In genomic region chr2:192535956-192536685, GRCh38 we compare ENCODE assay signal across 18 cellular contexts.
A peak's percentile ranks its signal among the peaks of the same experiment; 100 is the strongest.
DNase-seq lines count a peak whose midpoint lies in the region; FAIRE-seq and TF ChIP-seq lines count a peak whose summit lies in the region.
"Had no signal": no experiment of that assay in that cellular context is flagged by ENCODE, and none has a peak within 500 bp of the region (broad histone marks: within the 10 kb centered on the region; RNA-seq: fewer than 3 reads in every experiment).

No MANE protein-coding gene starts in this region.

- TF ChIP-seq CTCF in D721Med (IDR thresholded peaks at IDR 0.05; ENCODE audit: insufficient read depth, missing control alignments) (no peak), fibroblast of lung (conservative IDR thresholded peaks at IDR 0.05 in 1 of 2, IDR thresholded peaks at IDR 0.05 in 1 of 2; ENCODE audit: low read depth in 1 of 2, low read length in 2 of 2) (no peak), retinal pigment epithelial cell (conservative IDR thresholded peaks at IDR 0.05; ENCODE audit: low read depth, low read length) (no peak), RWPE1 (conservative IDR thresholded peaks at IDR 0.05; ENCODE audit: low read depth) (no peak), colonic mucosa (IDR thresholded peaks at IDR 0.05) (no peak)

- no peak overlapping the region for H3K4me3 ChIP-seq in fibroblast of lung (replicated peaks in 1 of 4; ENCODE audit: control extremely low read depth in 1 of 4, insufficient read depth in 1 of 4, low read depth in 3 of 4, low read length in 4 of 4)
- H3K4me3 ChIP-seq in retinal pigment epithelial cell (ENCODE audit: low read length) = no peak overlapping the region
- no peak overlapping the region for H3K4me3 ChIP-seq in colonic mucosa
- H3K4me3 ChIP-seq: MG63 had no signal

- H3K9me3 ChIP-seq in fibroblast of lung (ENCODE audit: control insufficient read depth, insufficient read depth, low read depth, low read length) = no peaks in the 10 kb centered on the region
- H3K9me3 ChIP-seq in colonic mucosa = no peaks in the 10 kb centered on the region
- H3K9me3 ChIP-seq: MG63 had no signal

- H3K9ac ChIP-seq in fibroblast of lung (ENCODE audit: insufficient read depth, low read length) = no peak overlapping the region
- no peak overlapping the region for H3K9ac ChIP-seq in colonic mucosa (ENCODE audit: low read depth in 2 of 2, low read length in 2 of 2)

- H3K4me1 ChIP-seq in fibroblast of lung (ENCODE audit: control insufficient read depth, extremely low read depth, insufficient read depth, low read length) = no peaks in the 10 kb centered on the region
- H3K4me1 ChIP-seq in colonic mucosa = no peaks in the 10 kb centered on the region

- CTCF ChIA-PET in RWPE1 (lab: Yijun Ruan, JAX) = no interaction called here

- H3K27ac ChIP-seq in fibroblast of lung (ENCODE audit: insufficient read depth, low read length) (no peak overlapping the region), RWPE1 (no peak overlapping the region), colonic mucosa (no peak overlapping the region)
- H3K27ac ChIP-seq: C4-2B had no signal

- DNase-seq in D721Med (ENCODE audit: insufficient read length, low spot score) (no peak), NCI-H82 (lab: John Stamatoyannopoulos, UW) (peak; percentile 73), fibroblast of lung (ENCODE audit: low read depth in 2 of 2) (peak; percentile 0 to 35), retinal pigment epithelial cell (ENCODE audit: low read depth) (peak; percentile 84), RWPE1 (ENCODE audit: low spot score) (no peak), 8988T (no peak), colonic mucosa (no peak)
- DNase-seq: ACHN, HCEC 1CT, Karpas-422, MG63, NCI-H1092 treated with DMSO at 0.1 percent for 48 hours, NCI-H1694 treated with DMSO at 0.1 percent for 48 hours, NCI-H2107, NCI-H510A treated with DMSO at 0.1 percent for 48 hours, PC-3 had no signal

- no peaks in the 10 kb centered on the region for H3K79me2 ChIP-seq in fibroblast of lung (ENCODE audit: control insufficient read depth, insufficient read depth, low read length)

- POLR2A ChIA-PET in RWPE1 (lab: Yijun Ruan, JAX; ENCODE audit: low non-redundant PET) = no interaction called here

- H3K4me2 ChIP-seq in fibroblast of lung (ENCODE audit: extremely low read depth, insufficient read depth, low read length) = no peak overlapping the region

- H4K20me1 ChIP-seq in fibroblast of lung (ENCODE audit: control insufficient read depth, extremely low read depth, insufficient read depth, low read length) = no peaks in the 10 kb centered on the region

- no peaks in the 10 kb centered on the region for H3K36me3 ChIP-seq in fibroblast of lung (ENCODE audit: control insufficient read depth, insufficient read depth, low read length)
- no peaks in the 10 kb centered on the region for H3K36me3 ChIP-seq in colonic mucosa
- H3K36me3 ChIP-seq: MG63 had no signal

- intact Hi-C loops in colonic mucosa (cut with DNase I) = no loop called here

- FAIRE-seq in D721Med (lab: Jason Lieb, UNC) = peak; percentile 94
- FAIRE-seq: G401.6 had no signal

- no peaks in the 10 kb centered on the region for H3K27me3 ChIP-seq in fibroblast of lung (ENCODE audit: control insufficient read depth, insufficient read depth, low read length)
- H3K27me3 ChIP-seq in colonic mucosa = no peaks in the 10 kb centered on the region
- H3K27me3 ChIP-seq: MG63 had no signal

- H2AFZ ChIP-seq in fibroblast of lung (ENCODE audit: low read length) = no peak overlapping the region

Comparison
In these comparisons a context has a peak if more than half of its experiments do, and no peak if none do; other contexts are left out.
1. DNase-seq: peak in NCI-H82 (single experiment), fibroblast of lung (2 of 2) and retinal pigment epithelial cell (single experiment); none in D721Med (single experiment), RWPE1 (single experiment), 8988T (single experiment) and colonic mucosa (single experiment).